Comparison of ENCODE assay signal across 1 cellular context in the genomic region with DNA sequence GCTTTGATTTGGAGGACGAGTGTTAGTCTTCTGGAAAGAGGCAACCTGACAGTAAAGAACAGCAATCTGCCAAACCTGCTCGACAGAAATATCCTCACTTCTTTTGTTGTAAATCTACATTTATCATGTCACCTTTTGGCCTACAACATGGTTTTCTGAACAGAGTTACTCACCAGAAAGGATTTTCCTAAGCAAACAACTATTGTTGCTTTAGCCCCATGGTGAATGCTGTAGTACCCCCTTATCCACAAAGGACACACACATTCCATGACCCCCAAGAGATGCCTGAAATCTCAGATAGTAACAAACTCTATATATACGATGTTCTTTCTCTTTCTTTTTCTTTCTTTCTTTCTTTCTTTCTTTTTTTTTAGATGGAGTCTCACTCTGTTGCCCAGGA.
A peak's percentile ranks its signal among the peaks of the same experiment; 100 is the strongest.
TF ChIP-seq lines count a peak whose summit lies in the region.

No MANE protein-coding gene starts in this region.

TF ChIP-seq in HEK293, 187 proteins besides CTCF, POLR2A, EP300 and RAD21:
- TF ChIP-seq, protein P1, sequence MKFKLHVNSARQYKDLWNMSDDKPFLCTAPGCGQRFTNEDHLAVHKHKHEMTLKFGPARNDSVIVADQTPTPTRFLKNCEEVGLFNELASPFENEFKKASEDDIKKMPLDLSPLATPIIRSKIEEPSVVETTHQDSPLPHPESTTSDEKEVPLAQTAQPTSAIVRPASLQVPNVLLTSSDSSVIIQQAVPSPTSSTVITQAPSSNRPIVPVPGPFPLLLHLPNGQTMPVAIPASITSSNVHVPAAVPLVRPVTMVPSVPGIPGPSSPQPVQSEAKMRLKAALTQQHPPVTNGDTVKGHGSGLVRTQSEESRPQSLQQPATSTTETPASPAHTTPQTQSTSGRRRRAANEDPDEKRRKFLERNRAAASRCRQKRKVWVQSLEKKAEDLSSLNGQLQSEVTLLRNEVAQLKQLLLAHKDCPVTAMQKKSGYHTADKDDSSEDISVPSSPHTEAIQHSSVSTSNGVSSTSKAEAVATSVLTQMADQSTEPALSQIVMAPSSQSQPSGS (tag by site-specific recombination; IDR thresholded peaks at IDR 0.05; ENCODE audit: low read depth), result no peak
- TF ChIP-seq GLIS1 (tag by site-specific recombination; IDR thresholded peaks at IDR 0.05), result peak; percentile 79
